Comparison of ENCODE assay signal across 12 cellular contexts in genomic region chr19:980133-980998, GRCh38. TPM values are rescaled to one million over a fixed set of nuclear protein-coding genes. Genes with fewer than 3 reads are reported as not detected.
DNase-seq lines count a peak whose midpoint lies in the region; FAIRE-seq and TF ChIP-seq lines count a peak whose summit lies in the region.
"Had no signal": no experiment of that assay in that cellular context is flagged by ENCODE, and none has a peak within 500 bp of the region (broad histone marks: within the 10 kb centered on the region; RNA-seq: fewer than 3 reads in every experiment).

No MANE protein-coding gene starts in this region.

- H3K4me2 ChIP-seq in PC-9, result peak overlapping the region; percentile 33

- H3K9ac ChIP-seq in kidney (ENCODE audit: low read length in 2 of 2), result peak overlapping the region in 1 of 2 donors; percentile 34

- peaks cover 9% of the 10 kb centered on the region for H3K79me2 ChIP-seq in PC-9 (ENCODE audit: low read depth)

- H3K4me1 Mint-ChIP-seq in Calu3 (ENCODE audit: low read depth, unreplicated experiment) (no peaks in the 10 kb centered on the region), immature natural killer cell (peaks cover 13 to 18% of the 10 kb centered on the region in 2 donors)

- no peaks in the 10 kb centered on the region for H3K9me2 ChIP-seq in PC-9 (ENCODE audit: insufficient read depth)

- no peaks in the 10 kb centered on the region for H3K27me3 ChIP-seq in PC-9 (ENCODE audit: insufficient read depth, low read depth)

- H3K36me3 ChIP-seq in PC-9 (ENCODE audit: low read depth) (no peaks in the 10 kb centered on the region), kidney (ENCODE audit: control insufficient read depth in 1 of 2, insufficient read depth in 2 of 2, low read length in 2 of 2) (no peaks in the 10 kb centered on the region)

- H3F3A ChIP-seq in PC-9 (ENCODE audit: insufficient read depth, low read depth), result peaks cover 21% of the 10 kb centered on the region

- DNase-seq in Calu3 (peak; percentile 18), PC-9 (peak in 1 of 2 experiments; percentile 50), kidney (peak; percentile 93), NCI-H1436 treated with DMSO at 0.1 percent for 48 hours (lab: John Stamatoyannopoulos, UW) (no peak), immature natural killer cell (no peak), NCI-H2029 (lab: John Stamatoyannopoulos, UW) (no peak)
- DNase-seq: cerebellar nuclear complex; NCI-H1417 treated with DMSO at 0.1 percent for 48 hours; PC-3; stimulated activated CD4-positive, alpha-beta T cell treated with anti-CD3 and anti-CD28 coated beads, Interleukin-12 subunit alpha, Interleukin-12 subunit beta, amount 100 ng/mL, for 4 hours had no signal

- H3K36me3 Mint-ChIP-seq in Calu3 (ENCODE audit: insufficient read depth, unreplicated experiment) (peaks cover 14% of the 10 kb centered on the region), immature natural killer cell (no peaks in the 10 kb centered on the region)

- CTCF ChIA-PET in Calu3 (lab: Charles Lee) (no interaction called here), PC-9 (lab: Charles Lee) (no interaction called here)

- H3K27ac Mint-ChIP-seq in Calu3 (ENCODE audit: unreplicated experiment) (no peak overlapping the region), immature natural killer cell (no peak overlapping the region)

- BruUV-seq in Calu3 (replicated peaks; lab: Mats Ljungman, UMichigan) (no TSS peak), PC-9 (replicated peaks; lab: Mats Ljungman, UMichigan) (no TSS peak)

- H3K4me3 Mint-ChIP-seq in Calu3 (ENCODE audit: low read depth, unreplicated experiment) (no peak overlapping the region), immature natural killer cell (no peak overlapping the region)

- H3K4me3 ChIP-seq in PC-9 (no peak overlapping the region), kidney (ENCODE audit: low read length in 2 of 2) (no peak overlapping the region)

- H3K9me3 ChIP-seq in PC-9 (ENCODE audit: insufficient read depth, low read depth) (no peaks in the 10 kb centered on the region), kidney (ENCODE audit: control insufficient read depth in 1 of 2, low read length in 2 of 2) (no peaks in the 10 kb centered on the region)

- no peak overlapping the region for H3K27ac ChIP-seq in PC-9
- peak overlapping the region; percentile 85 to 90 for H3K27ac ChIP-seq in kidney (ENCODE audit: low read depth in 2 of 2, low read length in 2 of 2)
- H3K27ac ChIP-seq: VCaP had no signal

- no peak for TF ChIP-seq CTCF in Calu3 (IDR thresholded peaks at IDR 0.05; ENCODE audit: unreplicated experiment)
- no peak for TF ChIP-seq CTCF in PC-9 (conservative IDR thresholded peaks at IDR 0.05)
- TF ChIP-seq CTCF in kidney (IDR thresholded peaks at IDR 0.05; ENCODE audit: borderline replicate concordance, extremely low read depth, insufficient read depth), result no peak

- H2AFZ ChIP-seq in PC-9, result no peak overlapping the region

- intact Hi-C loops in Calu3 (cut with micrococcal nuclease; ENCODE audit: unreplicated experiment) (no loop called here), PC-9 (cut with micrococcal nuclease; ENCODE audit: unreplicated experiment) (loop anchor here (10.0 kb wide), 1 partner anchor 126 kb away; the partner anchor contains the start of genes CFD and ELANE), kidney (cut with DNase I) (loop anchor here (5.0 kb wide), 1 partner anchor 53 kb away; the partner anchor contains the start of gene ARID3A)

- H3K4me1 ChIP-seq in PC-9 (replicated peaks; ENCODE audit: insufficient read depth) (peaks cover 17% of the 10 kb centered on the region), kidney (ENCODE audit: control insufficient read depth in 1 of 2, insufficient read depth in 1 of 2, low read depth in 1 of 2, low read length in 2 of 2) (peaks cover 16 to 21% of the 10 kb centered on the region in 2 donors)

- no peaks in the 10 kb centered on the region; the same call in 1 of the 2 replicates for H4K20me1 ChIP-seq in PC-9 (ENCODE audit: insufficient read depth)

- FAIRE-seq in kidney (lab: Jason Lieb, UNC), result no peak

- H3K9me3 Mint-ChIP-seq in Calu3 (ENCODE audit: low read depth, unreplicated experiment) (no peaks in the 10 kb centered on the region), immature natural killer cell (no peaks in the 10 kb centered on the region)

- POLR2A ChIA-PET in PC-9 (lab: Charles Lee; ENCODE audit: unreplicated experiment), result interaction anchor here (0.6 to 0.8 kb wide), 2 partner anchors 23 to 197 kb away, joined by 3 to 5 read pairs; no protein-coding TSS in a partner anchor

- no peaks in the 10 kb centered on the region for H3K27me3 Mint-ChIP-seq in Calu3 (ENCODE audit: unreplicated experiment)
- H3K27me3 Mint-ChIP-seq in immature natural killer cell (ENCODE audit: low read depth in 3 of 3), result peaks cover 0 to 1% (median 1%) of the 10 kb centered on the region in 3 donors

RNA-seq across cellular contexts. Expression of gene WDR18, which starts 3.8 kb away (rescaled TPM):
- 43.3 TPM in 2 replicates for total RNA-seq in Calu3 (2022)
- 61.5 and 95.3 TPM in 2 replicates for total RNA-seq in PC-9 (2021)
- 40.3 TPM for total RNA-seq in kidney
- 77.2 TPM for polyA plus RNA-seq in kidney (ENCODE audit: insufficient read depth, low read depth, low replicate concordance)
- polyA plus RNA-seq in immature natural killer cell, result 100 to 1,000 TPM in 1 of 3 donors, 10 to 100 TPM in 2; 60.5 to 116 (median 70.9) TPM

RNA-seq across cellular contexts. Expression of gene GRIN3B, which starts 19.9 kb away (rescaled TPM):
- total RNA-seq in Calu3 (2022) (not detected in 2 replicates), PC-9 (2021) (0.11 and 0.13 TPM in 2 replicates), kidney (0.44 TPM)
- polyA plus RNA-seq in kidney (ENCODE audit: insufficient read depth, low read depth, low replicate concordance) (0.15 TPM), immature natural killer cell (not detected)

RNA-seq across cellular contexts. Expression of gene TMEM259, which starts 40.6 kb away (rescaled TPM):
- total RNA-seq in Calu3 (2022) (129 and 142 TPM in 2 replicates), PC-9 (2021) (155 and 162 TPM in 2 replicates), kidney (180 TPM)
- polyA plus RNA-seq in kidney (ENCODE audit: insufficient read depth, low read depth, low replicate concordance) (129 TPM), immature natural killer cell (100 to 1,000 TPM in 1 of 3 donors, 10 to 100 TPM in 2; 45.6 to 102 (median 61.1) TPM)

RNA-seq across cellular contexts. Expression of gene RNU6-2, which starts 41.0 kb away (rescaled TPM):
- total RNA-seq in Calu3 (2022) (not detected in 2 replicates), PC-9 (2021) (not detected in 2 replicates), kidney (not detected)
- polyA plus RNA-seq in kidney (ENCODE audit: insufficient read depth, low read depth, low replicate concordance) (not detected), immature natural killer cell (not detected)
- total RNA-seq: PC-3 had no signal
- polyA plus RNA-seq: BJ had no signal

RNA-seq across cellular contexts. Expression of gene CNN2, which starts 46.0 kb away (rescaled TPM):
- total RNA-seq in Calu3 (2022) (135 and 151 TPM in 2 replicates), PC-9 (2021) (168 and 206 TPM in 2 replicates), kidney (131 TPM)
- polyA plus RNA-seq in kidney (ENCODE audit: insufficient read depth, low read depth, low replicate concordance) (64.1 TPM), immature natural killer cell (100 to 1,000 TPM; 227 to 382 (median 255) TPM)

Comparison
In these comparisons a context has a peak if more than half of its experiments do, and no peak if none do; other contexts are left out.
1. DNase-seq: peak in Calu3 (single experiment) and kidney (single experiment); none in NCI-H1436 treated with DMSO at 0.1 percent for 48 hours (single experiment), immature natural killer cell (0 of 3) and NCI-H2029 (single experiment).